8 cellular contexts compared by ENCODE assay signal in the genomic region with DNA sequence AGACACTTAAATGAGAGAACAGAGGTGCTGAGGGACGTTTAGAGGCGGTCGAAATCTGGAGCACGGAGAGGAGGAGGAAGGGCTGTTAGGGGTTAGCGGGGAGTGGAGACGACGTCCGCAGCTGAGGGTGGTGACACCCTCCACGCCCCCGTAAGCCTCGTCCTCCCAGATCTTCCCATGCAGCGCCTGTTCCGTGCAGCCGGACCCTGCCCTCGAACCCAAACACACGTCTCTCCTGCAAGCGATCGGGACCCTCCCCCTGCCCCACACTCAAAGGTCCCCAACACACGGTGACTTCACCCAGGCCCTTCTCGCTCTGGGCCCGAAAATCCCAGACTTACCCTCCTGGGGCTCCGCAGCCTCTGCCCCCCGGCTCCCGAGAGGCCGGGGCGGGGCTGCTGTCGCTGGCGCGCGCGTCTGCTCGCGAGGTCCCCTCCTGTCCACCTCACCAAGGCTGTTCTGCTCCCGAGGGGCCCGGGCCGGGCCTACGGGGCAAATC. TPM values are rescaled to one million over a fixed set of nuclear protein-coding genes. Genes with fewer than 3 reads are reported as not detected.
DNase-seq lines count a peak whose midpoint lies in the region; ATAC-seq, FAIRE-seq and TF ChIP-seq lines count a peak whose summit lies in the region.
"Not testable (repeated sequence)": the region's sequence is repeated elsewhere in the genome, so short reads cannot be mapped to it uniquely, and the experiment has no call there.

No MANE protein-coding gene starts in this region.

- peaks cover 12% of the 10 kb centered on the region for H3K9me3 Mint-ChIP-seq in WTC11

- H3K4me3 ChIP-seq in GM08714 (ENCODE audit: low read length) (peak overlapping the region; percentile 84), K562 (peak overlapping the region; percentile 92), fibroblast of the aortic adventitia (ENCODE audit: low read depth, low read length) (peak overlapping the region; percentile 87), mesendoderm (ENCODE audit: low read length) (peak overlapping the region; percentile 91), gastrocnemius medialis (peak overlapping the region; percentile 71 to 90 (median 88)), urinary bladder (ENCODE audit: low read depth, low read length) (peak overlapping the region; percentile 95)

- peaks cover 12% of the 10 kb centered on the region for H3K4me1 Mint-ChIP-seq in WTC11

- not testable (repeated sequence) for H3K9me1 ChIP-seq in K562 (ENCODE audit: control insufficient read depth, insufficient read depth, low read length)

- H3K27ac Mint-ChIP-seq in WTC11, result peak overlapping the region; percentile 82

- H3K79me2 ChIP-seq in K562 (ENCODE audit: control insufficient read depth, insufficient read depth, low read length), result peaks cover 39% of the 10 kb centered on the region
- H3K79me2 ChIP-seq in mesendoderm (ENCODE audit: control insufficient read depth, insufficient read depth, low read length), result peaks cover 14% of the 10 kb centered on the region

- H4K8ac ChIP-seq in mesendoderm (ENCODE audit: low read depth, low read length), result not testable (repeated sequence)

- peak overlapping the region; percentile 93; the same call in 1 of the 2 replicates for H2AFZ ChIP-seq in K562 (ENCODE audit: low read depth, low read length)

- not testable (repeated sequence) for H3K18ac ChIP-seq in mesendoderm (ENCODE audit: low read length)

- DNase-seq in NAMALWA (ENCODE audit: low spot score) (peak; percentile 40), WTC11 (ENCODE audit: low spot score) (peak; percentile 19), K562 (ENCODE audit: extremely low read depth in 1 of 4, low spot score in 3 of 4) (peak; percentile 11 to 33 (median 25)), mesendoderm (peak; percentile 24)
- DNase-seq in fibroblast of the aortic adventitia (ENCODE audit: low read depth); gastrocnemius medialis: not testable (repeated sequence)

- not testable (repeated sequence) for H3K27me3 ChIP-seq in K562 (ENCODE audit: control insufficient read depth in 2 of 2, insufficient read depth in 2 of 2, low read length in 2 of 2); mesendoderm (ENCODE audit: insufficient read depth, low read length, poor library complexity); gastrocnemius medialis

- H3K4me3 Mint-ChIP-seq in WTC11, result peak overlapping the region; percentile 90

- POLR2A ChIA-PET in WTC11 (lab: Charles Lee), result not testable (repeated sequence)
- POLR2A ChIA-PET in K562 (lab: Yijun Ruan, JAX), result interaction anchor here (1.3 kb wide), 1 partner anchor 207 kb away, joined by 3 read pairs; no protein-coding TSS in a partner anchor

- BruUV-seq in K562 (replicated peaks; lab: Mats Ljungman, UMichigan), result not testable (repeated sequence)

- WGBS in K562 (ENCODE audit: insufficient coverage, low coverage, missing lambda C conversion rate), result under 1% methylated on average over 36 of the region's 37 CpGs
- no CpG with 5 or more reads among the region's 37 CpGs for WGBS in mesendoderm (ENCODE audit: extremely low coverage, insufficient coverage, low lambda C conversion rate)
- under 1% methylated on average over 37 of the region's 37 CpGs for WGBS in urinary bladder

- not testable (repeated sequence) for H3K23ac ChIP-seq in mesendoderm (ENCODE audit: low read length)

- H3K4me1 ChIP-seq in K562 (replicated peaks in 1 of 2; ENCODE audit: control insufficient read depth in 2 of 2, insufficient read depth in 2 of 2, low read length in 2 of 2), result peaks cover 8 to 25% of the 10 kb centered on the region in 2 experiments; a peak in 4 of 5 replicates
- H3K4me1 ChIP-seq in mesendoderm (ENCODE audit: control insufficient read depth, low read depth, low read length); urinary bladder (ENCODE audit: insufficient read depth): not testable (repeated sequence)
- peaks cover 21 to 25% of the 10 kb centered on the region in 2 donors for H3K4me1 ChIP-seq in gastrocnemius medialis

- in situ Hi-C loops in K562 (cut with MboI); gastrocnemius medialis (cut with MboI; ENCODE audit: low sequenced_read_pairs in 4 of 4): not testable (repeated sequence)

- not testable (repeated sequence) for H3K4ac ChIP-seq in mesendoderm (ENCODE audit: low read depth, low read length)

- H4K20me1 ChIP-seq in K562 (replicated peaks; ENCODE audit: control insufficient read depth, insufficient read depth, low read length), result not testable (repeated sequence)

- H3K4me2 ChIP-seq in K562 (ENCODE audit: insufficient read depth, low read length) (peak overlapping the region; percentile 96), mesendoderm (ENCODE audit: low read length) (peak overlapping the region; percentile 78)

- H3K27ac ChIP-seq in K562 (ENCODE audit: extremely low read depth, low read depth, low read length) (peak overlapping the region; percentile 83), gastrocnemius medialis (peak overlapping the region; percentile 86 to 92 (median 87)), urinary bladder (ENCODE audit: low read depth) (peak overlapping the region; percentile 91)
- not testable (repeated sequence) for H3K27ac ChIP-seq in mesendoderm (ENCODE audit: low read depth, low read length)

- not testable (repeated sequence) for TF ChIP-seq POLR2A in K562 (conservative IDR thresholded peaks at IDR 0.05); gastrocnemius medialis (IDR thresholded peaks at IDR 0.05)

- not testable (repeated sequence) for FAIRE-seq in K562 (lab: Jason Lieb, UNC)

- not testable (repeated sequence) for H4K5ac ChIP-seq in mesendoderm (ENCODE audit: low read length)

- H2BK15ac ChIP-seq in mesendoderm (replicated peaks; ENCODE audit: low read depth), result not testable (repeated sequence)

- H3K27me3 Mint-ChIP-seq in WTC11 (ENCODE audit: low read depth), result not testable (repeated sequence)

- peaks cover 39% of the 10 kb centered on the region for H3K36me3 ChIP-seq in K562 (ENCODE audit: control insufficient read depth, insufficient read depth, low read length)
- H3K36me3 ChIP-seq in mesendoderm (ENCODE audit: control insufficient read depth, insufficient read depth, low read length); urinary bladder (ENCODE audit: insufficient read depth): not testable (repeated sequence)
- H3K36me3 ChIP-seq in gastrocnemius medialis, result peaks cover 0 to 24% of the 10 kb centered on the region in 2 donors

- peak overlapping the region; percentile 98 for H3K56ac ChIP-seq in mesendoderm (ENCODE audit: low read length)

- H3K9ac ChIP-seq in K562 (ENCODE audit: insufficient read depth in 1 of 2, low read depth in 2 of 2, low read length in 2 of 2), result peak overlapping the region; percentile 90 to 100
- H3K9ac ChIP-seq in mesendoderm (ENCODE audit: low read length), result peak overlapping the region; percentile 98

- peaks cover 32% of the 10 kb centered on the region for H3K36me3 Mint-ChIP-seq in WTC11

- not testable (repeated sequence) for H3K9me3 ChIP-seq in K562 (replicated peaks; ENCODE audit: control insufficient read depth, insufficient read depth, low read depth, low read length); gastrocnemius medialis

- TF ChIP-seq EP300 in K562 (IDR thresholded peaks at IDR 0.05; ENCODE audit: low read length), result not testable (repeated sequence)

- H2BK5ac ChIP-seq in mesendoderm (ENCODE audit: low read length), result not testable (repeated sequence)

- not testable (repeated sequence) for H3K79me1 ChIP-seq in mesendoderm (ENCODE audit: low read length)

- TF ChIP-seq RAD21 in K562 (CRISPR knock-in tag; conservative IDR thresholded peaks at IDR 0.05 in 1 of 2, IDR thresholded peaks at IDR 0.05 in 1 of 2), result not testable (repeated sequence)

- intact Hi-C loops in K562 (cut with micrococcal nuclease), result loop anchor here (5.0 kb wide), 1 partner anchor 235 kb away; no protein-coding TSS in a partner anchor
- intact Hi-C loops in gastrocnemius medialis (cut with DNase I; ENCODE audit: low total_unique reads), result not testable (repeated sequence)

- not testable (repeated sequence) for H2AK5ac ChIP-seq in mesendoderm (ENCODE audit: low read length)

- ATAC-seq in WTC11, gastrocnemius medialis: not testable (repeated sequence)
- peak; percentile 45 for ATAC-seq in K562

- CTCF ChIA-PET in WTC11 (lab: Charles Lee); K562 (lab: Yijun Ruan, JAX; ENCODE audit: low intra/inter-chr PET ratio): not testable (repeated sequence)

- not testable (repeated sequence) for H2BK120ac ChIP-seq in mesendoderm (ENCODE audit: low read depth, low read length)

- TF ChIP-seq CTCF in WTC11 (IDR thresholded peaks at IDR 0.05); K562 (IDR thresholded peaks at IDR 0.05 in 2 of 3, conservative IDR thresholded peaks at IDR 0.05 in 1 of 3; ENCODE audit: insufficient read depth in 2 of 3, low read depth in 1 of 3, low read length in 3 of 3); fibroblast of the aortic adventitia (IDR thresholded peaks at IDR 0.05; ENCODE audit: insufficient read depth, low read length); gastrocnemius medialis (IDR thresholded peaks at IDR 0.05 in 4 of 5, conservative IDR thresholded peaks at IDR 0.05 in 1 of 5): not testable (repeated sequence)

RNA-seq across cellular contexts. Expression of a gene that starts 35.2 kb away (rescaled TPM):
- total RNA-seq in WTC11 (2021), result not detected in 3 replicates
- 0.16 and 1.2 TPM in 2 replicates for total RNA-seq in K562 (2011; cell fraction: chromatin; rRNA removed; ENCODE audit: low replicate concordance)
- 0.17 TPM in 1 of 2 replicates, not detected in the other for total RNA-seq in K562 (2011; cell fraction: nucleolus; rRNA removed)
- total RNA-seq in K562 (2011; cell fraction: nucleoplasm; rRNA removed), result 0.23 TPM in 1 of 2 replicates, not detected in the other
- total RNA-seq in K562 (2014; rRNA removed), result not detected in 2 replicates
- 0.07 TPM in 1 of 2 replicates, not detected in the other for total RNA-seq in K562 (2014; rRNA removed; fragmentation: Illumina TruSeq; extraction: Trizol)
- not detected in 2 replicates for total RNA-seq in K562 (2015; rRNA removed; fragmentation: Illumina TruSeq; extraction: Trizol)
- total RNA-seq in K562 (2021), result 0.09 TPM in 1 of 2 replicates, not detected in the other
- not detected in 2 replicates for polyA plus RNA-seq in K562 (2011; rRNA removed)
- polyA plus RNA-seq in K562 (2011; cell fraction: cytosol; rRNA removed), result 0.03 TPM in 1 of 2 replicates, not detected in the other
- 0.04 TPM in 1 of 2 replicates, not detected in the other for polyA plus RNA-seq in K562 (2011; cell fraction: nucleus; rRNA removed)
- polyA plus RNA-seq in K562 (2012), result 0.55 and 0.72 TPM in 2 replicates
- polyA plus RNA-seq in K562 (2014; fragmentation: Illumina TruSeq; extraction: Trizol), result not detected in 2 replicates
- under 1 TPM; 0.13 to 0.28 TPM for polyA plus RNA-seq in K562 (2014; fragmentation: Nextera tagmentation; extraction: Ambion mirVana)
- not detected in 2 replicates for polyA plus RNA-seq in K562 (2014; rRNA removed)
- not detected in 2 replicates for polyA minus RNA-seq in K562 (2011; rRNA and poly(A)+ RNA removed)
- polyA minus RNA-seq in K562 (2011; cell fraction: cytosol; rRNA and poly(A)+ RNA removed), result not detected in 2 replicates
- polyA minus RNA-seq in K562 (2011; cell fraction: nucleus; rRNA and poly(A)+ RNA removed), result not detected in 2 replicates
- total RNA-seq in fibroblast of the aortic adventitia (ENCODE audit: low replicate concordance), result 0.09 TPM in 1 of 2 replicates, not detected in the other
- not detected for polyA plus RNA-seq in mesendoderm (2013, experiment 1 of 2)
- not detected for polyA plus RNA-seq in mesendoderm (2013, experiment 2 of 2)
- not detected for total RNA-seq in gastrocnemius medialis
- total RNA-seq in urinary bladder, result not detected
- polyA plus RNA-seq in urinary bladder, result 0.06 TPM

RNA-seq across cellular contexts. Expression of a gene that starts 41.2 kb away (rescaled TPM):
- total RNA-seq in WTC11 (2021) (52.7 to 54.7 TPM (median 53.8 TPM) in 3 replicates), K562 (2014; rRNA removed) (11.6 and 15.2 TPM in 2 replicates), K562 (2014; rRNA removed; fragmentation: Illumina TruSeq; extraction: Trizol) (21.4 and 24.2 TPM in 2 replicates), K562 (2015; rRNA removed; fragmentation: Illumina TruSeq; extraction: Trizol) (14.3 and 17.2 TPM in 2 replicates), K562 (2021) (88.2 and 93.4 TPM in 2 replicates), fibroblast of the aortic adventitia (ENCODE audit: low replicate concordance) (10.8 and 12.6 TPM in 2 replicates), gastrocnemius medialis (1 to 10 TPM; 6.6 to 7.9 (median 7.4) TPM), urinary bladder (16.3 TPM)
- 282 and 307 TPM in 2 replicates for total RNA-seq in K562 (2011; cell fraction: chromatin; rRNA removed; ENCODE audit: low replicate concordance)
- total RNA-seq in K562 (2011; cell fraction: nucleolus; rRNA removed), result 108 and 118 TPM in 2 replicates
- total RNA-seq in K562 (2011; cell fraction: nucleoplasm; rRNA removed), result 173 and 267 TPM in 2 replicates
- polyA plus RNA-seq in K562 (2011; rRNA removed) (25.1 and 25.6 TPM in 2 replicates), K562 (2014; fragmentation: Illumina TruSeq; extraction: Trizol) (77.4 and 119 TPM in 2 replicates), K562 (2014; fragmentation: Nextera tagmentation; extraction: Ambion mirVana) (1 to 10 TPM; 7.1 to 8.9 TPM), K562 (2014; rRNA removed) (31.2 and 33.2 TPM in 2 replicates), urinary bladder (21.6 TPM)
- 15.0 and 18.9 TPM in 2 replicates for polyA plus RNA-seq in K562 (2011; cell fraction: cytosol; rRNA removed)
- 64.5 and 64.7 TPM in 2 replicates for polyA plus RNA-seq in K562 (2011; cell fraction: nucleus; rRNA removed)
- 57.9 and 77.3 TPM in 2 replicates for polyA plus RNA-seq in K562 (2012)
- polyA minus RNA-seq in K562 (2011; rRNA and poly(A)+ RNA removed), result 48.3 and 63.1 TPM in 2 replicates
- polyA minus RNA-seq in K562 (2011; cell fraction: cytosol; rRNA and poly(A)+ RNA removed), result 31.2 and 58.0 TPM in 2 replicates
- polyA minus RNA-seq in K562 (2011; cell fraction: nucleus; rRNA and poly(A)+ RNA removed), result 23.4 and 43.8 TPM in 2 replicates
- polyA plus RNA-seq in mesendoderm (2013, experiment 1 of 2), result 61.9 TPM
- polyA plus RNA-seq in mesendoderm (2013, experiment 2 of 2), result 60.2 TPM
